In genomic region chr2:28556303-28556702, GRCh38 we compare ENCODE assay signal across 27 cellular contexts.
"Had no signal": no experiment of that assay in that cellular context is flagged by ENCODE, and none has a peak within 500 bp of the region (broad histone marks: within the 10 kb centered on the region; RNA-seq: fewer than 3 reads in every experiment).

No MANE protein-coding gene starts in this region.

- H3K4me3 ChIP-seq: heart left ventricle, left lung, lower lobe of right lung, neural progenitor cell, right atrium auricular region, right lobe of liver, stomach, testis, thyroid gland, upper lobe of right lung, uterus had no signal

- H2AFZ ChIP-seq: neural progenitor cell had no signal

- H3K4me1 ChIP-seq: heart left ventricle, left lung, lower lobe of right lung, neural progenitor cell, right atrium auricular region, right lobe of liver, stomach, testis, thyroid gland, upper lobe of right lung, uterus had no signal

- H3K27me3 ChIP-seq: heart left ventricle, left lung, neural progenitor cell, neutrophil, right atrium auricular region, right lobe of liver, stomach, testis, thyroid gland, upper lobe of right lung, uterus had no signal

- H3K27ac ChIP-seq: heart left ventricle, left lung, lower lobe of right lung, neural progenitor cell, neutrophil, right atrium auricular region, right lobe of liver, stomach, testis, thyroid gland, upper lobe of right lung, uterus had no signal

- H3K4me2 ChIP-seq: neural progenitor cell had no signal

- H3K36me3 ChIP-seq: heart left ventricle, left lung, lower lobe of right lung, neural progenitor cell, neutrophil, right atrium auricular region, right lobe of liver, stomach, thyroid gland, upper lobe of right lung, uterus had no signal

- DNase-seq: heart left ventricle; kidney glomerular epithelial cell; left cardiac atrium; left lung; lower lobe of right lung; mammary epithelial cell; mesenchymal stem cell; naive B cell; natural killer cell; nephron progenitor cell; occipital lobe; right lobe of liver; stimulated activated CD4-positive, alpha-beta T cell treated with anti-CD3 and anti-CD28 coated beads, Interleukin-12 subunit alpha, Interleukin-12 subunit beta, amount 100 ng/mL, for 4 hours; stimulated activated CD4-positive, alpha-beta T cell treated with anti-CD3 and anti-CD28 coated beads, Interleukin-15, amount 100 ng/mL, for 24 hours; stimulated activated CD4-positive, alpha-beta T cell treated with anti-CD3 and anti-CD28 coated beads, Interleukin-2, amount 100 ng/mL, for 24 hours; stimulated activated CD4-positive, alpha-beta T cell treated with anti-CD3 and anti-CD28 coated beads, Interleukin-4, amount 100 ng/mL, for 1 hour; stimulated activated naive B cell treated with anti-CD40 and anti-IgM and Interleukin-4, amounts not matched to agents 10 μg/mL and 1 μg/mL and 100 μg/mL, for 72 hours; stimulated activated naive CD8-positive, alpha-beta T cell treated with anti-CD3 and anti-CD28 coated beads, Interleukin-15, Interleukin-2, amounts not matched to agents 100 U/mL and 50 U/mL, for 24 hours; stomach; testis; thyroid gland; trophoblast cell; upper lobe of right lung; uterus had no signal

- H3K9me3 ChIP-seq: heart left ventricle, left lung, lower lobe of right lung, neutrophil, right atrium auricular region, right lobe of liver, stomach, testis, thyroid gland, upper lobe of right lung, uterus had no signal

- ATAC-seq: heart left ventricle; left cardiac atrium; left lung; lower lobe of right lung; natural killer cell; stimulated activated naive B cell treated with anti-CD40 and anti-IgM and Interleukin-4, amounts not matched to agents 10 μg/mL and 1 μg/mL and 100 μg/mL, for 72 hours; stimulated activated naive CD8-positive, alpha-beta T cell treated with anti-CD3 and anti-CD28 coated beads, Interleukin-15, Interleukin-2, amounts not matched to agents 100 U/mL and 50 U/mL, for 24 hours; upper lobe of right lung had no signal
